In genomic region chr2:218313356-218313755, GRCh38 we compare ENCODE assay signal across 19 cellular contexts. TPM values are rescaled to one million over a fixed set of nuclear protein-coding genes. Genes with fewer than 3 reads are reported as not detected.
"Had no signal": no experiment of that assay in that cellular context is flagged by ENCODE, and none has a peak within 500 bp of the region (broad histone marks: within the 10 kb centered on the region; RNA-seq: fewer than 3 reads in every experiment).

No MANE protein-coding gene starts in this region.

- H3K4me1 ChIP-seq: adrenal gland had no signal

- H3K36me3 Mint-ChIP-seq: activated naive CD4-positive, alpha-beta T cell treated with anti-CD3 and anti-CD28 coated beads, Interleukin-2, amount 50 U/mL, for 72 hours had no signal

- H3K4me3 ChIP-seq: adrenal gland, esophagus squamous epithelium, heart right ventricle, suprapubic skin, transverse colon had no signal

- ATAC-seq: activated naive CD4-positive, alpha-beta T cell treated with anti-CD3 and anti-CD28 coated beads, Interleukin-2, amount 50 U/mL, for 72 hours; effector memory CD8-positive, alpha-beta T cell; heart right ventricle; stimulated activated naive CD8-positive, alpha-beta T cell treated with anti-CD3 and anti-CD28 coated beads, Interleukin-15, Interleukin-2, amounts not matched to agents 100 U/mL and 50 U/mL, for 24 hours had no signal

- H3K36me3 ChIP-seq: adrenal gland, esophagus squamous epithelium, heart right ventricle, suprapubic skin, transverse colon, WERI-Rb-1 had no signal

- H3K9me3 Mint-ChIP-seq: activated naive CD4-positive, alpha-beta T cell treated with anti-CD3 and anti-CD28 coated beads, Interleukin-2, amount 50 U/mL, for 72 hours; dendritic cell treated with granulocyte-macrophage colony-stimulating factor and Interleukin-4, amounts not matched to agents 40 ng/mL and 50 ng/mL, for 4 days; effector memory CD8-positive, alpha-beta T cell had no signal

- H3K4me3 Mint-ChIP-seq: dendritic cell treated with granulocyte-macrophage colony-stimulating factor and Interleukin-4, amounts not matched to agents 40 ng/mL and 50 ng/mL, for 4 days; effector memory CD8-positive, alpha-beta T cell had no signal

- H3K27me3 Mint-ChIP-seq: dendritic cell treated with granulocyte-macrophage colony-stimulating factor and Interleukin-4, amounts not matched to agents 40 ng/mL and 50 ng/mL, for 4 days; effector memory CD8-positive, alpha-beta T cell had no signal

- DNase-seq: activated CD4-positive, alpha-beta T cell treated with anti-CD3 and anti-CD28 coated beads for 1 hour; activated gamma-delta T cell; adrenal gland; effector memory CD8-positive, alpha-beta T cell; esophagus squamous epithelium; heart right ventricle; mammary epithelial cell; stimulated activated naive CD8-positive, alpha-beta T cell treated with anti-CD3 and anti-CD28 coated beads, Interleukin-15, Interleukin-2, amounts not matched to agents 100 U/mL and 50 U/mL, for 24 hours; T-helper 2 cell; transverse colon; WERI-Rb-1 had no signal

- H3K27ac Mint-ChIP-seq: activated naive CD4-positive, alpha-beta T cell treated with anti-CD3 and anti-CD28 coated beads, Interleukin-2, amount 50 U/mL, for 72 hours; dendritic cell treated with granulocyte-macrophage colony-stimulating factor and Interleukin-4, amounts not matched to agents 40 ng/mL and 50 ng/mL, for 4 days; effector memory CD8-positive, alpha-beta T cell had no signal

- H3K9me3 ChIP-seq: adrenal gland, esophagus squamous epithelium, heart right ventricle, suprapubic skin, transverse colon had no signal

- H3K27me3 ChIP-seq: adrenal gland, esophagus squamous epithelium, heart right ventricle, suprapubic skin, transverse colon had no signal

- H3K27ac ChIP-seq: adrenal gland, esophagus squamous epithelium, heart right ventricle, parathyroid adenoma, suprapubic skin, WERI-Rb-1 had no signal

RNA-seq across cellular contexts. Expression of gene CATIP, which starts 43.3 kb away (rescaled TPM):
- total RNA-seq: activated CD8-positive, alpha-beta memory T cell treated with anti-CD3 and anti-CD28 coated beads for 36 hours; activated naive CD4-positive, alpha-beta T cell treated with anti-CD3 and anti-CD28 coated beads, Interleukin-2, amount 50 U/mL, for 72 hours; bronchial epithelial cell; chondrocyte; esophagus squamous epithelium; heart right ventricle; mammary epithelial cell; myocyte; suprapubic skin; transverse colon had no signal
